Comparison of ENCODE assay signal across 17 cellular contexts in the genomic region with DNA sequence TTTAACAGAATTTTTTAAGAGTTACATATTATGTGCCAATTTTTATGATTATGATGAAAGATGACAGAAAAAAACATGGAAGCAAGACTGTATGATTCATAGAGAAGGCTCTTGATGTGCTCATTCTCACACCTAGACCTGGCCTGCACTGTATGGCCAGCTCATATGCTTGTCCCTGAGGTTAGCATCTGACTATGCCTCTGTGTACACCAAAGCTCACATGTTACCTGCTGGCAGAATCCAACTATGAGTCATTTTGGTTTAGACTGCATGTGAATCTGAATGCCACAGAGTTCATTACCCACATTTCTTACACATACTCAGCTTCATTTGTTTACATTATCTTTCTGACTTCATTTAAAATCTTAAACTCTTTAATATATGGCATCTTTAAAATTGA.
DNase-seq lines count a peak whose midpoint lies in the region; FAIRE-seq and TF ChIP-seq lines count a peak whose summit lies in the region.
"Had no signal": no experiment of that assay in that cellular context is flagged by ENCODE, and none has a peak within 500 bp of the region (broad histone marks: within the 10 kb centered on the region; RNA-seq: fewer than 3 reads in every experiment).

No MANE protein-coding gene starts in this region.

- no peak overlapping the region for H3K4me3 ChIP-seq in bronchial epithelial cell (ENCODE audit: low read depth, low read length)
- H3K4me3 ChIP-seq: ascending aorta, esophagus squamous epithelium, prostate gland had no signal

- FAIRE-seq in bronchial epithelial cell (lab: Jason Lieb, UNC), result peak; percentile 100

- DNase-seq in ELR (ENCODE audit: low read depth), result peak; percentile 96
- peak; percentile 42 for DNase-seq in M059J (ENCODE audit: low read depth)
- peak; percentile 100 for DNase-seq in bronchial epithelial cell (ENCODE audit: low read depth)
- peak; percentile 86 for DNase-seq in non-pigmented ciliary epithelial cell (ENCODE audit: low read depth)
- no peak for DNase-seq in NCI-H526 (lab: John Stamatoyannopoulos, UW)
- DNase-seq in NOMO-1 treated with DMSO at 0.1 percent for 48 hours (lab: John Stamatoyannopoulos, UW; ENCODE audit: unreplicated experiment), result no peak
- no peak for DNase-seq in NCI-H2196 (lab: John Stamatoyannopoulos, UW; ENCODE audit: unreplicated experiment)
- DNase-seq in activated naive CD4-positive, alpha-beta T cell treated with anti-CD3 and anti-CD28 coated beads, Interleukin-2, amount 50 U/mL, for 16 hours, result no peak
- DNase-seq: activated CD8-positive, alpha-beta memory T cell treated with anti-CD3 and anti-CD28 coated beads, Interleukin-2, amount 10 ng/mL, durations not matched to agents 7 days and 5 days; activated effector memory CD4-positive, alpha-beta T cell treated with anti-CD3 and anti-CD28 coated beads, Interleukin-2, amount 50 U/mL, for 16 hours; dermis blood vessel endothelial cell; DMS79; esophagus squamous epithelium; MM.1S; SIG-M5 had no signal

- H3K36me3 ChIP-seq in bronchial epithelial cell (ENCODE audit: control insufficient read depth, insufficient read depth, low read length), result no peaks in the 10 kb centered on the region
- H3K36me3 ChIP-seq: ascending aorta, esophagus squamous epithelium, prostate gland had no signal

- no peaks in the 10 kb centered on the region for H3K27me3 ChIP-seq in bronchial epithelial cell (ENCODE audit: control insufficient read depth, insufficient read depth, low read length)
- H3K27me3 ChIP-seq: ascending aorta, esophagus squamous epithelium had no signal

- no peak for TF ChIP-seq CTCF in bronchial epithelial cell (IDR thresholded peaks at IDR 0.05; ENCODE audit: insufficient read depth, low read length, severe bottlenecking)

Comparison
In these comparisons a context has a peak if more than half of its experiments do, and no peak if none do; other contexts are left out.
1. DNase-seq: peak in ELR (single experiment), M059J (single experiment), bronchial epithelial cell (single experiment) and non-pigmented ciliary epithelial cell (single experiment); none in NCI-H526 (0 of 2), NOMO-1 treated with DMSO at 0.1 percent for 48 hours (single experiment), NCI-H2196 (single experiment) and activated naive CD4-positive, alpha-beta T cell treated with anti-CD3 and anti-CD28 coated beads, Interleukin-2, amount 50 U/mL, for 16 hours (single experiment).